In the genomic region with DNA sequence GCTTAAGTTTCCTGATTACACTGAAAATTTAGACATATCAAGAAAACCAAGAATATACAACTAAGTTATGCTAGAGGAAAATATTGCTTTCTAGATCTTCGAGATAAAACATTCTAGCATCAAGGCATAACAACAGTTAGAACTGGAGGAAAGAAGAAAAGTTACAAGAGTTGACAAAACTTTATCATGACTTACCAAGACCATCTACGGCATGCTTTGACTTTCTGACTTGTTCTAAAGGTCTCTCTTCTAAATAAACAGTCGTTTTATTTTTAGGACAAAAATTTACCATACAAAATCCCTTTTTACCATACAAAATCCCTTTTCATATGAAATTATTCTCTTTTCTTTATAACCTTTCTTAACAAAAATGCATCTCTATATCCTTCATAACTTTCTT, we compare ENCODE assay signal across 1 cellular context.
TF ChIP-seq lines count a peak whose summit lies in the region.

No MANE protein-coding gene starts in this region.

TF ChIP-seq in H1, 55 proteins besides CTCF, POLR2A, EP300 and RAD21:
- TF ChIP-seq ASH2L (IDR thresholded peaks at IDR 0.05; ENCODE audit: low read length) (no peak), ZNF274 (IDR thresholded peaks at IDR 0.05; ENCODE audit: borderline replicate concordance, extremely low read depth, low read length) (no peak), RNF2 (IDR thresholded peaks at IDR 0.05; ENCODE audit: borderline replicate concordance, low read depth, low read length, missing control alignments, poor library complexity, severe bottlenecking) (no peak), POU5F1 (IDR thresholded peaks at IDR 0.05; ENCODE audit: low read depth, low read length) (no peak), CBX8 (IDR thresholded peaks at IDR 0.05; ENCODE audit: borderline replicate concordance, low read depth, low read length) (no peak), KDM1A (IDR thresholded peaks at IDR 0.05; ENCODE audit: borderline replicate concordance, low read length) (0 out of 2 replicates have a peak, but pooled peaks have one; percentile 12), CREB1 (IDR thresholded peaks at IDR 0.05) (no peak)
